In genomic region chr2:18521084-18521483, GRCh38 we compare ENCODE assay signal across 11 cellular contexts. TPM values are rescaled to one million over a fixed set of nuclear protein-coding genes. Genes with fewer than 3 reads are reported as not detected.
A peak's percentile ranks its signal among the peaks of the same experiment; 100 is the strongest.
DNase-seq lines count a peak whose midpoint lies in the region; ATAC-seq, FAIRE-seq and TF ChIP-seq lines count a peak whose summit lies in the region.
"Had no signal": no experiment of that assay in that cellular context is flagged by ENCODE, and none has a peak within 500 bp of the region (broad histone marks: within the 10 kb centered on the region; RNA-seq: fewer than 3 reads in every experiment).

No MANE protein-coding gene starts in this region.

- H3K79me2 ChIP-seq in osteoblast (ENCODE audit: insufficient read depth, low read length) (no peaks in the 10 kb centered on the region), HepG2 (ENCODE audit: insufficient read depth, low read length) (no peaks in the 10 kb centered on the region)

- CTCF ChIA-PET in HepG2 (lab: Yijun Ruan, JAX; ENCODE audit: low intra/inter-chr PET ratio, low total read pairs) = interaction anchor here (2.0 to 2.2 kb wide), 2 partner anchors 842 to 1342 kb away, joined by 14 to 20 read pairs; no protein-coding TSS in a partner anchor

- ATAC-seq in Right ventricle myocardium inferior = peak; percentile 46
- peak; percentile 43 for ATAC-seq in left ventricle myocardium superior
- no peak for ATAC-seq in HepG2

- POLR2A ChIA-PET in HepG2 (lab: Yijun Ruan, JAX) = no interaction called here

- H4K20me1 ChIP-seq in osteoblast (ENCODE audit: insufficient read depth, low read length) (no peaks in the 10 kb centered on the region), HepG2 (ENCODE audit: insufficient read depth, low read length) (no peaks in the 10 kb centered on the region)

- TF ChIP-seq POLR2A in HepG2 (IDR thresholded peaks at IDR 0.05; ENCODE audit: insufficient read depth in 1 of 2, low read depth in 2 of 2, low read length in 2 of 2) (no peak), esophagus squamous epithelium (IDR thresholded peaks at IDR 0.05) (no peak)

- no TSS peak for BruUV-seq in HepG2 (replicated peaks; lab: Mats Ljungman, UMichigan)

- intact Hi-C loops in Right ventricle myocardium inferior (cut with DNase I) (loop anchor here (2.0 to 10.0 kb wide), 6 partner anchors 76 to 1342 kb away; no protein-coding TSS in a partner anchor), cardiac septum (cut with DNase I) (loop anchor here (2.0 to 10.0 kb wide), 4 partner anchors 222 to 1342 kb away; no protein-coding TSS in a partner anchor), left ventricle myocardium superior (cut with micrococcal nuclease) (loop anchor here (5.0 to 10.0 kb wide), 2 partner anchors 224 to 1341 kb away; no protein-coding TSS in a partner anchor), HepG2 (cut with micrococcal nuclease; ENCODE audit: unreplicated experiment) (loop anchor here (5.0 to 10.0 kb wide), 2 partner anchors 311 to 364 kb away; no protein-coding TSS in a partner anchor), esophagus squamous epithelium (cut with DNase I) (loop anchor here (5.0 to 10.0 kb wide), 2 partner anchors 224 to 1341 kb away; no protein-coding TSS in a partner anchor)

- H3K27me3 ChIP-seq in osteoblast (ENCODE audit: insufficient read depth, low read length) (no peaks in the 10 kb centered on the region), HepG2 (ENCODE audit: control insufficient read depth in 1 of 2, insufficient read depth in 2 of 2, low read length in 2 of 2) (peaks cover 2 to 11% of the 10 kb centered on the region in 2 experiments; a peak in 4 of 5 replicates), esophagus squamous epithelium (peaks cover 0 to 13% (median 0%) of the 10 kb centered on the region in 4 donors)
- H3K27me3 ChIP-seq: Peyer's patch had no signal

- peak overlapping the region; percentile 44 for H2AFZ ChIP-seq in osteoblast (ENCODE audit: low read length)
- H2AFZ ChIP-seq in HepG2 (ENCODE audit: low read length) = no peak overlapping the region

- H3K27ac ChIP-seq in osteoblast (ENCODE audit: low read depth, low read length) (no peak overlapping the region), HepG2 (ENCODE audit: extremely low read length, insufficient read depth, low read length) (no peak overlapping the region), esophagus squamous epithelium (peak overlapping the region in 1 of 4 donors; percentile 68)

- TF ChIP-seq CTCF in osteoblast (IDR thresholded peaks at IDR 0.05; ENCODE audit: extremely low read depth, low read depth, low read length) = no peak
- TF ChIP-seq CTCF in HepG2 (CRISPR knock-in tag; IDR thresholded peaks at IDR 0.05) = no peak
- TF ChIP-seq CTCF in esophagus squamous epithelium (IDR thresholded peaks at IDR 0.05) = no peak

- H3K9ac ChIP-seq in HepG2 (ENCODE audit: insufficient read depth, low read depth, low read length) = no peak overlapping the region

- FAIRE-seq in HepG2 (lab: Jason Lieb, UNC) = no peak
- FAIRE-seq: G401.6 had no signal

- DNase-seq in Right ventricle myocardium inferior (ENCODE audit: missing footprints) (no peak), cardiac septum (ENCODE audit: low spot score) (no peak), left ventricle myocardium superior (peak; percentile 17), osteoblast (ENCODE audit: insufficient read length, low spot score, missing footprints) (no peak), HepG2 (ENCODE audit: low spot score) (no peak), hippocampal formation (lab: John Stamatoyannopoulos, UW) (no peak), esophagus squamous epithelium (lab: John Stamatoyannopoulos, UW) (no peak), GOT3 (lab: John Stamatoyannopoulos, UW) (no peak)
- DNase-seq: NCI-H1417 treated with DMSO at 0.1 percent for 48 hours had no signal

- TF ChIP-seq RAD21 in HepG2 (CRISPR knock-in tag; IDR thresholded peaks at IDR 0.05) = no peak

- H3K36me3 ChIP-seq in osteoblast (ENCODE audit: insufficient read depth, low read length) (no peaks in the 10 kb centered on the region), HepG2 (replicated peaks in 1 of 2; ENCODE audit: control insufficient read depth in 1 of 2, insufficient read depth in 2 of 2, low read length in 2 of 2) (no peaks in the 10 kb centered on the region), esophagus squamous epithelium (no peaks in the 10 kb centered on the region)
- H3K36me3 ChIP-seq: Peyer's patch had no signal

- WGBS in HepG2 (ENCODE audit: low lambda C conversion rate) = 39% methylated on average over 7 of the region's 7 CpGs
- 60 to 65% methylated on average over 4 to 7 of the region's 7 CpGs for WGBS in esophagus squamous epithelium, 2 donors

- no peaks in the 10 kb centered on the region for H3K9me3 ChIP-seq in osteoblast (ENCODE audit: low read depth, low read length)
- H3K9me3 ChIP-seq in HepG2 (ENCODE audit: low read length) = no peaks in the 10 kb centered on the region
- no peaks in the 10 kb centered on the region for H3K9me3 ChIP-seq in esophagus squamous epithelium
- H3K9me3 ChIP-seq: Peyer's patch had no signal

- H3K4me1 ChIP-seq in osteoblast (ENCODE audit: insufficient read depth, low read length) = peaks cover 23% of the 10 kb centered on the region
- H3K4me1 ChIP-seq in HepG2 (ENCODE audit: insufficient read depth, low read length) = no peaks in the 10 kb centered on the region
- peaks cover 0 to 24% (median 0%) of the 10 kb centered on the region in 3 donors for H3K4me1 ChIP-seq in esophagus squamous epithelium
- H3K4me1 ChIP-seq: Peyer's patch had no signal

- H3K4me2 ChIP-seq in osteoblast (ENCODE audit: insufficient read depth, low read length) (no peak overlapping the region), HepG2 (ENCODE audit: low read depth, low read length) (no peak overlapping the region)

- TF ChIP-seq EP300 in HepG2 (IDR thresholded peaks at IDR 0.05; ENCODE audit: low read depth in 2 of 2, low read length in 2 of 2) (no peak), HepG2 (CRISPR knock-in tag; IDR thresholded peaks at IDR 0.05; ENCODE audit: borderline replicate concordance) (no peak)

- in situ Hi-C loops in HepG2 (cut with HindIII; ENCODE audit: extremely low pct_ligation_motif_present, low pct_unique_long_range_greater_than_20kb) = loop anchor here (5.0 kb wide), 3 partner anchors 226 to 1341 kb away; no protein-coding TSS in a partner anchor

- H3K4me3 ChIP-seq in osteoblast (ENCODE audit: insufficient read depth, low read length) (no peak overlapping the region), HepG2 (replicated peaks in 1 of 3; ENCODE audit: insufficient read depth in 1 of 3, low read depth in 2 of 3, low read length in 3 of 3) (no peak overlapping the region), esophagus squamous epithelium (no peak overlapping the region)
- H3K4me3 ChIP-seq: Peyer's patch had no signal

TF ChIP-seq in HepG2, 621 proteins besides CTCF, POLR2A, EP300 and RAD21:
- no peak for TF ChIP-seq ZNF614 (CRISPR knock-in tag; IDR thresholded peaks at IDR 0.05; ENCODE audit: borderline replicate concordance)
- no peak for TF ChIP-seq IRF1 (CRISPR knock-in tag; IDR thresholded peaks at IDR 0.05; ENCODE audit: low read depth)
TF ChIP-seq in HepG2: peak in this region for 0.

RNA-seq across cellular contexts. Expression of gene RDH14, which starts 39.4 kb away (rescaled TPM):
- 46.3 TPM for total RNA-seq in Right ventricle myocardium inferior
- 35.4 TPM for total RNA-seq in cardiac septum
- total RNA-seq in left ventricle myocardium superior = 50.3 TPM
- 23.5 and 27.4 TPM in 2 replicates for total RNA-seq in osteoblast
- total RNA-seq in HepG2 (2016; rRNA removed; fragmentation: Illumina TruSeq; extraction: Trizol) = 37.4 and 39.9 TPM in 2 replicates
- 15.3 and 17.0 TPM in 2 replicates for total RNA-seq in HepG2 (2016; cell fraction: cytosol; rRNA removed; fragmentation: Illumina TruSeq; extraction: Trizol; ENCODE audit: low read depth)
- total RNA-seq in HepG2 (2016; cell fraction: insoluble cytoplasmic fraction; rRNA removed; fragmentation: Illumina TruSeq; extraction: Trizol) = 34.6 and 37.8 TPM in 2 replicates
- 32.5 and 33.9 TPM in 2 replicates for total RNA-seq in HepG2 (2016; cell fraction: membrane; rRNA removed; fragmentation: Illumina TruSeq; extraction: Trizol)
- total RNA-seq in HepG2 (2016; cell fraction: nucleus; rRNA removed; fragmentation: Illumina TruSeq; extraction: Trizol) = 32.4 and 33.3 TPM in 2 replicates
- polyA plus RNA-seq in HepG2 (2011; rRNA removed) = 22.8 and 27.4 TPM in 2 replicates
- 14.4 and 20.5 TPM in 2 replicates for polyA plus RNA-seq in HepG2 (2011; cell fraction: cytosol; rRNA removed)
- polyA plus RNA-seq in HepG2 (2011; cell fraction: nucleus; rRNA removed) = 6.1 and 7.8 TPM in 2 replicates
- 19.2 and 23.3 TPM in 2 replicates for polyA plus RNA-seq in HepG2 (2012)
- polyA plus RNA-seq in HepG2 (2016; cell fraction: cytosol; fragmentation: Illumina TruSeq; extraction: Trizol; ENCODE audit: low read depth) = 14.0 and 14.5 TPM in 2 replicates
- 36.2 and 44.0 TPM in 2 replicates for polyA plus RNA-seq in HepG2 (2016; cell fraction: insoluble cytoplasmic fraction; fragmentation: Illumina TruSeq; extraction: Trizol; ENCODE audit: low read depth)
- polyA plus RNA-seq in HepG2 (2016; cell fraction: membrane; fragmentation: Illumina TruSeq; extraction: Trizol; ENCODE audit: low read depth) = 23.0 and 23.2 TPM in 2 replicates
- polyA plus RNA-seq in HepG2 (2016; cell fraction: nucleus; fragmentation: Illumina TruSeq; extraction: Trizol; ENCODE audit: insufficient read depth, low read depth) = 55.4 and 58.2 TPM in 2 replicates
- 5.4 and 8.6 TPM in 2 replicates for polyA minus RNA-seq in HepG2 (2011; rRNA and poly(A)+ RNA removed; ENCODE audit: low replicate concordance)
- 14.2 and 16.1 TPM in 2 replicates for polyA minus RNA-seq in HepG2 (2011; cell fraction: cytosol; rRNA and poly(A)+ RNA removed)
- polyA minus RNA-seq in HepG2 (2011; cell fraction: nucleus; rRNA and poly(A)+ RNA removed) = 12.5 and 18.0 TPM in 2 replicates
- total RNA-seq in esophagus squamous epithelium = 10 to 100 TPM; 11.8 to 24.4 (median 17.7) TPM
